ENCODE assay signal across 1 cellular context in the genomic region with DNA sequence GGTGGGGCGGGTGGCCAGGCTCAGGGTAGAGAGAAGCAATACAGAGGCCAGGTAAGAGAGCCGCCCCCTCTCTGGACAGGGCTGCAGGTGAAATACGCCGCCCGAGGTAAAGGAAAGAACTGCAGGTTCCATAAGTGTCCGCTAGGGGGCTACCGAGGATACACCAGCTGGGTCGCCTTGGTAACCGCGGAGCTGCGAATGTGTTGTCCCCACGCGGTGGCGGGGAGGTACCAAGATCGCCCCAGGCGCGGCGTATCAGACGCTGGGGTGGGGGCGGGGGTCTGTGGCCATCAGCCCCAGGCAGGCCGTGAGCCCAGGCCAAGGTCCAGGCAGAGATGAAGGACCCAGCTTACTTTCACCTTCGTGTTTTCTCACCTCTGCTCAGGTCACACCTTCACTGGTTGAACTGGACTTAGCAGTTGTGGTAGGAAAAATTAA.
TF ChIP-seq lines count a peak whose summit lies in the region.

No MANE protein-coding gene starts in this region.

TF ChIP-seq in K562, 482 proteins besides CTCF, POLR2A, EP300 and RAD21 (continued from another document and continues in another):
- TF ChIP-seq, protein P1, sequence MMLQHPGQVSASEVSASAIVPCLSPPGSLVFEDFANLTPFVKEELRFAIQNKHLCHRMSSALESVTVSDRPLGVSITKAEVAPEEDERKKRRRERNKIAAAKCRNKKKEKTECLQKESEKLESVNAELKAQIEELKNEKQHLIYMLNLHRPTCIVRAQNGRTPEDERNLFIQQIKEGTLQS (IDR thresholded peaks at IDR 0.05), result no peak
- TF ChIP-seq, protein P1 (CRISPR knock-in tag; conservative IDR thresholded peaks at IDR 0.05), result no peak
- TF ChIP-seq ZNF717 (CRISPR knock-in tag; IDR thresholded peaks at IDR 0.05) (no peak), ASH1L (IDR thresholded peaks at IDR 0.05; ENCODE audit: borderline replicate concordance, low read depth, partially characterized antibody) (no peak), NR1H2 (CRISPR knock-in tag; IDR thresholded peaks at IDR 0.05) (no peak), SNIP1 (IDR thresholded peaks at IDR 0.05; ENCODE audit: low read depth) (no peak), ZNF589 (CRISPR knock-in tag; IDR thresholded peaks at IDR 0.05; ENCODE audit: low read depth) (no peak), CSDE1 (IDR thresholded peaks at IDR 0.05) (peak in 1 of 2 experiments; percentile 78; a peak in 1 of 4 replicates), RCOR1 (IDR thresholded peaks at IDR 0.05; ENCODE audit: borderline replicate concordance in 1 of 2, low read depth in 2 of 2, low read length in 2 of 2) (peak in 1 of 2 experiments; percentile 51; a peak in 1 of 4 replicates), THAP7 (CRISPR knock-in tag; IDR thresholded peaks at IDR 0.05) (no peak), GTF2F1 (IDR thresholded peaks at IDR 0.05; ENCODE audit: low read depth, low read length) (no peak), ZNF766 (CRISPR knock-in tag; conservative IDR thresholded peaks at IDR 0.05) (no peak), ZFP30 (CRISPR knock-in tag; IDR thresholded peaks at IDR 0.05; ENCODE audit: borderline replicate concordance) (no peak), SMARCB1 (IDR thresholded peaks at IDR 0.05; ENCODE audit: insufficient read length, low read depth) (no peak), RBM34 (IDR thresholded peaks at IDR 0.05; ENCODE audit: borderline replicate concordance, insufficient read depth, low read length) (no peak), NR2F6 (CRISPR knock-in tag; IDR thresholded peaks at IDR 0.05) (no peak), ELF4 (CRISPR knock-in tag; IDR thresholded peaks at IDR 0.05) (no peak), ESRRB (CRISPR knock-in tag; IDR thresholded peaks at IDR 0.05; ENCODE audit: borderline replicate concordance) (no peak), ERF (CRISPR knock-in tag; IDR thresholded peaks at IDR 0.05) (no peak), CBX3 (IDR thresholded peaks at IDR 0.05; ENCODE audit: borderline replicate concordance in 1 of 2, low read length in 2 of 2) (peak in 1 of 2 experiments; percentile 63; a peak in 1 of 3 replicates), JUNB (CRISPR knock-in tag; conservative IDR thresholded peaks at IDR 0.05) (no peak), ZNF280A (IDR thresholded peaks at IDR 0.05; ENCODE audit: low read depth, partially characterized antibody) (no peak), BHLHE40 (IDR thresholded peaks at IDR 0.05; ENCODE audit: low read length) (no peak), SREBF2 (CRISPR knock-in tag; IDR thresholded peaks at IDR 0.05) (no peak), ZNF408 (CRISPR knock-in tag; IDR thresholded peaks at IDR 0.05; ENCODE audit: low read depth) (no peak), ZNF282 (CRISPR knock-in tag; IDR thresholded peaks at IDR 0.05) (no peak), NCOA6 (IDR thresholded peaks at IDR 0.05) (no peak), CEBPG (CRISPR knock-in tag; IDR thresholded peaks at IDR 0.05) (no peak), CEBPG (tag; conservative IDR thresholded peaks at IDR 0.05 in 1 of 2, IDR thresholded peaks at IDR 0.05 in 1 of 2) (no peak), NR2C1 (IDR thresholded peaks at IDR 0.05) (no peak), NR2C1 (tag; IDR thresholded peaks at IDR 0.05) (no peak), ZNF639 (CRISPR knock-in tag; conservative IDR thresholded peaks at IDR 0.05 in 1 of 2, IDR thresholded peaks at IDR 0.05 in 1 of 2) (no peak), ZNF436 (CRISPR knock-in tag; IDR thresholded peaks at IDR 0.05) (no peak), RREB1 (CRISPR knock-in tag; IDR thresholded peaks at IDR 0.05) (no peak)
- TF ChIP-seq, protein P2, sequence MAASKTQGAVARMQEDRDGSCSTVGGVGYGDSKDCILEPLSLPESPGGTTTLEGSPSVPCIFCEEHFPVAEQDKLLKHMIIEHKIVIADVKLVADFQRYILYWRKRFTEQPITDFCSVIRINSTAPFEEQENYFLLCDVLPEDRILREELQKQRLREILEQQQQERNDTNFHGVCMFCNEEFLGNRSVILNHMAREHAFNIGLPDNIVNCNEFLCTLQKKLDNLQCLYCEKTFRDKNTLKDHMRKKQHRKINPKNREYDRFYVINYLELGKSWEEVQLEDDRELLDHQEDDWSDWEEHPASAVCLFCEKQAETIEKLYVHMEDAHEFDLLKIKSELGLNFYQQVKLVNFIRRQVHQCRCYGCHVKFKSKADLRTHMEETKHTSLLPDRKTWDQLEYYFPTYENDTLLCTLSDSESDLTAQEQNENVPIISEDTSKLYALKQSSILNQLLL (CRISPR knock-in tag; IDR thresholded peaks at IDR 0.05; ENCODE audit: borderline replicate concordance), result no peak
- TF ChIP-seq, protein P3, sequence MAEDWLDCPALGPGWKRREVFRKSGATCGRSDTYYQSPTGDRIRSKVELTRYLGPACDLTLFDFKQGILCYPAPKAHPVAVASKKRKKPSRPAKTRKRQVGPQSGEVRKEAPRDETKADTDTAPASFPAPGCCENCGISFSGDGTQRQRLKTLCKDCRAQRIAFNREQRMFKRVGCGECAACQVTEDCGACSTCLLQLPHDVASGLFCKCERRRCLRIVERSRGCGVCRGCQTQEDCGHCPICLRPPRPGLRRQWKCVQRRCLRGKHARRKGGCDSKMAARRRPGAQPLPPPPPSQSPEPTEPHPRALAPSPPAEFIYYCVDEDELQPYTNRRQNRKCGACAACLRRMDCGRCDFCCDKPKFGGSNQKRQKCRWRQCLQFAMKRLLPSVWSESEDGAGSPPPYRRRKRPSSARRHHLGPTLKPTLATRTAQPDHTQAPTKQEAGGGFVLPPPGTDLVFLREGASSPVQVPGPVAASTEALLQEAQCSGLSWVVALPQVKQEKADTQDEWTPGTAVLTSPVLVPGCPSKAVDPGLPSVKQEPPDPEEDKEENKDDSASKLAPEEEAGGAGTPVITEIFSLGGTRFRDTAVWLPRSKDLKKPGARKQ (CRISPR knock-in tag; IDR thresholded peaks at IDR 0.05), result no peak
- TF ChIP-seq, protein P4, sequence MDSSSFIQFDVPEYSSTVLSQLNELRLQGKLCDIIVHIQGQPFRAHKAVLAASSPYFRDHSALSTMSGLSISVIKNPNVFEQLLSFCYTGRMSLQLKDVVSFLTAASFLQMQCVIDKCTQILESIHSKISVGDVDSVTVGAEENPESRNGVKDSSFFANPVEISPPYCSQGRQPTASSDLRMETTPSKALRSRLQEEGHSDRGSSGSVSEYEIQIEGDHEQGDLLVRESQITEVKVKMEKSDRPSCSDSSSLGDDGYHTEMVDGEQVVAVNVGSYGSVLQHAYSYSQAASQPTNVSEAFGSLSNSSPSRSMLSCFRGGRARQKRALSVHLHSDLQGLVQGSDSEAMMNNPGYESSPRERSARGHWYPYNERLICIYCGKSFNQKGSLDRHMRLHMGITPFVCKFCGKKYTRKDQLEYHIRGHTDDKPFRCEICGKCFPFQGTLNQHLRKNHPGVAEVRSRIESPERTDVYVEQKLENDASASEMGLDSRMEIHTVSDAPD (CRISPR knock-in tag; IDR thresholded peaks at IDR 0.05), result no peak
- TF ChIP-seq, protein P5, sequence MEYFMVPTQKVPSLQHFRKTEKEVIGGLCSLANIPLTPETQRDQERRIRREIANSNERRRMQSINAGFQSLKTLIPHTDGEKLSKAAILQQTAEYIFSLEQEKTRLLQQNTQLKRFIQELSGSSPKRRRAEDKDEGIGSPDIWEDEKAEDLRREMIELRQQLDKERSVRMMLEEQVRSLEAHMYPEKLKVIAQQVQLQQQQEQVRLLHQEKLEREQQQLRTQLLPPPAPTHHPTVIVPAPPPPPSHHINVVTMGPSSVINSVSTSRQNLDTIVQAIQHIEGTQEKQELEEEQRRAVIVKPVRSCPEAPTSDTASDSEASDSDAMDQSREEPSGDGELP (CRISPR knock-in tag; IDR thresholded peaks at IDR 0.05; ENCODE audit: borderline replicate concordance), result peak; percentile 100
- TF ChIP-seq, protein P6, sequence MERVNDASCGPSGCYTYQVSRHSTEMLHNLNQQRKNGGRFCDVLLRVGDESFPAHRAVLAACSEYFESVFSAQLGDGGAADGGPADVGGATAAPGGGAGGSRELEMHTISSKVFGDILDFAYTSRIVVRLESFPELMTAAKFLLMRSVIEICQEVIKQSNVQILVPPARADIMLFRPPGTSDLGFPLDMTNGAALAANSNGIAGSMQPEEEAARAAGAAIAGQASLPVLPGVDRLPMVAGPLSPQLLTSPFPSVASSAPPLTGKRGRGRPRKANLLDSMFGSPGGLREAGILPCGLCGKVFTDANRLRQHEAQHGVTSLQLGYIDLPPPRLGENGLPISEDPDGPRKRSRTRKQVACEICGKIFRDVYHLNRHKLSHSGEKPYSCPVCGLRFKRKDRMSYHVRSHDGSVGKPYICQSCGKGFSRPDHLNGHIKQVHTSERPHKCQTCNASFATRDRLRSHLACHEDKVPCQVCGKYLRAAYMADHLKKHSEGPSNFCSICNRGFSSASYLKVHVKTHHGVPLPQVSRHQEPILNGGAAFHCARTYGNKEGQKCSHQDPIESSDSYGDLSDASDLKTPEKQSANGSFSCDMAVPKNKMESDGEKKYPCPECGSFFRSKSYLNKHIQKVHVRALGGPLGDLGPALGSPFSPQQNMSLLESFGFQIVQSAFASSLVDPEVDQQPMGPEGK (CRISPR knock-in tag; IDR thresholded peaks at IDR 0.05; ENCODE audit: borderline replicate concordance), result no peak
